In genomic region chr6:22888147-22888831, GRCh38 we compare ENCODE assay signal across 13 cellular contexts.
DNase-seq lines count a peak whose midpoint lies in the region; ATAC-seq and TF ChIP-seq lines count a peak whose summit lies in the region.
"Had no signal": no experiment of that assay in that cellular context is flagged by ENCODE, and none has a peak within 500 bp of the region (broad histone marks: within the 10 kb centered on the region; RNA-seq: fewer than 3 reads in every experiment).

No MANE protein-coding gene starts in this region.

- H3K27me3 ChIP-seq in colonic mucosa = no peaks in the 10 kb centered on the region
- H3K27me3 ChIP-seq in Karpas-422 (ENCODE audit: low read length) = no peaks in the 10 kb centered on the region

- no peak overlapping the region for H3K4me3 ChIP-seq in retinal pigment epithelial cell (ENCODE audit: low read length)
- no peak overlapping the region for H3K4me3 ChIP-seq in colonic mucosa
- no peak overlapping the region for H3K4me3 ChIP-seq in Karpas-422 (ENCODE audit: low read length)
- H3K4me3 ChIP-seq: GM23248 had no signal

- H3K9me3 ChIP-seq in colonic mucosa (no peaks in the 10 kb centered on the region), Karpas-422 (ENCODE audit: low read length) (no peaks in the 10 kb centered on the region)

- DNase-seq in NCI-H1436 (lab: John Stamatoyannopoulos, UW) (peak; percentile 1), NCI-H1436 treated with DMSO at 0.1 percent for 48 hours (lab: John Stamatoyannopoulos, UW) (no peak), NCI-H748 treated with DMSO at 0.1 percent for 48 hours (lab: John Stamatoyannopoulos, UW) (peak; percentile 34), retinal pigment epithelial cell (ENCODE audit: low read depth) (peak; percentile 82), colonic mucosa (no peak), Karpas-422 (no peak), NAMALWA (ENCODE audit: low spot score) (no peak)
- DNase-seq: activated CD4-positive, alpha-beta T cell treated with anti-CD3 and anti-CD28 coated beads, Interleukin-2, amount 10 ng/mL, durations not matched to agents 7 days and 5 days; GM23248; naive B cell; small intestine had no signal

- H2AFZ ChIP-seq in Karpas-422 (ENCODE audit: low read length) = no peak overlapping the region
- H2AFZ ChIP-seq: GM23248 had no signal

- peak; percentile 54 for ATAC-seq in esophagus mucosa

- H3K27ac ChIP-seq in colonic mucosa = no peak overlapping the region
- H3K27ac ChIP-seq in Karpas-422 (ENCODE audit: low read length) = no peak overlapping the region
- H3K27ac ChIP-seq: 22Rv1, GM23248 had no signal

- H3K4me1 ChIP-seq in colonic mucosa (no peaks in the 10 kb centered on the region), Karpas-422 (ENCODE audit: low read length) (no peaks in the 10 kb centered on the region)

- H4K20me1 ChIP-seq in Karpas-422 (ENCODE audit: insufficient read depth, low read depth, low read length) = no peaks in the 10 kb centered on the region

- TF ChIP-seq CTCF in retinal pigment epithelial cell (conservative IDR thresholded peaks at IDR 0.05; ENCODE audit: low read depth, low read length) (no peak), colonic mucosa (IDR thresholded peaks at IDR 0.05) (no peak)

- intact Hi-C loops in colonic mucosa (cut with DNase I) = no loop called here

- no peaks in the 10 kb centered on the region for H3K36me3 ChIP-seq in colonic mucosa
- H3K36me3 ChIP-seq in Karpas-422 (ENCODE audit: insufficient read depth, low read length) = no peaks in the 10 kb centered on the region

- H3K9ac ChIP-seq in colonic mucosa (ENCODE audit: low read depth in 2 of 2, low read length in 2 of 2) (no peak overlapping the region), Karpas-422 (ENCODE audit: low read length) (no peak overlapping the region)
- H3K9ac ChIP-seq: GM23248 had no signal

- H3K9me2 ChIP-seq in Karpas-422 (replicated peaks; ENCODE audit: insufficient read depth, low read length) = no peaks in the 10 kb centered on the region

- H3K4me2 ChIP-seq in Karpas-422 (ENCODE audit: low read depth, low read length, poor library complexity, severe bottlenecking) = no peak overlapping the region

- H3K79me2 ChIP-seq in Karpas-422 (ENCODE audit: low read length) = no peaks in the 10 kb centered on the region

Comparison
In these comparisons a context has a peak if more than half of its experiments do, and no peak if none do; other contexts are left out.
1. DNase-seq: peak in NCI-H1436 (single experiment), NCI-H748 treated with DMSO at 0.1 percent for 48 hours (single experiment) and retinal pigment epithelial cell (single experiment); none in NCI-H1436 treated with DMSO at 0.1 percent for 48 hours (single experiment), colonic mucosa (single experiment), Karpas-422 (single experiment) and NAMALWA (single experiment).